Comparison of ENCODE assay signal across 9 cellular contexts in genomic region chr3:187146389-187146788, GRCh38. TPM values are rescaled to one million over a fixed set of nuclear protein-coding genes. Genes with fewer than 3 reads are reported as not detected.
"Had no signal": no experiment of that assay in that cellular context is flagged by ENCODE, and none has a peak within 500 bp of the region (broad histone marks: within the 10 kb centered on the region; RNA-seq: fewer than 3 reads in every experiment).

No MANE protein-coding gene starts in this region.

- H3K4me1 Mint-ChIP-seq: GM23338 had no signal

- H3K27ac Mint-ChIP-seq: GM23338, H9, HFFc6 had no signal

- ATAC-seq: GM23338, HCT116 had no signal

- DNase-seq: GM23248, GOT3, H7, H9, HCEC 1CT, HFFc6 had no signal

- H3K4me3 ChIP-seq: GM23248, GM23338, HAP-1 had no signal

- H3K27ac ChIP-seq: GM23248 had no signal

- H3K4me1 ChIP-seq: HAP-1 had no signal

- H3K4me3 Mint-ChIP-seq: GM23338, H9, HFFc6 had no signal

- H3K36me3 ChIP-seq: HAP-1 had no signal

RNA-seq across cellular contexts. Expression of gene RTP1, which starts 50.9 kb away (rescaled TPM):
- total RNA-seq: GM23248, HFFc6 had no signal
